9 cellular contexts compared by ENCODE assay signal in the genomic region with DNA sequence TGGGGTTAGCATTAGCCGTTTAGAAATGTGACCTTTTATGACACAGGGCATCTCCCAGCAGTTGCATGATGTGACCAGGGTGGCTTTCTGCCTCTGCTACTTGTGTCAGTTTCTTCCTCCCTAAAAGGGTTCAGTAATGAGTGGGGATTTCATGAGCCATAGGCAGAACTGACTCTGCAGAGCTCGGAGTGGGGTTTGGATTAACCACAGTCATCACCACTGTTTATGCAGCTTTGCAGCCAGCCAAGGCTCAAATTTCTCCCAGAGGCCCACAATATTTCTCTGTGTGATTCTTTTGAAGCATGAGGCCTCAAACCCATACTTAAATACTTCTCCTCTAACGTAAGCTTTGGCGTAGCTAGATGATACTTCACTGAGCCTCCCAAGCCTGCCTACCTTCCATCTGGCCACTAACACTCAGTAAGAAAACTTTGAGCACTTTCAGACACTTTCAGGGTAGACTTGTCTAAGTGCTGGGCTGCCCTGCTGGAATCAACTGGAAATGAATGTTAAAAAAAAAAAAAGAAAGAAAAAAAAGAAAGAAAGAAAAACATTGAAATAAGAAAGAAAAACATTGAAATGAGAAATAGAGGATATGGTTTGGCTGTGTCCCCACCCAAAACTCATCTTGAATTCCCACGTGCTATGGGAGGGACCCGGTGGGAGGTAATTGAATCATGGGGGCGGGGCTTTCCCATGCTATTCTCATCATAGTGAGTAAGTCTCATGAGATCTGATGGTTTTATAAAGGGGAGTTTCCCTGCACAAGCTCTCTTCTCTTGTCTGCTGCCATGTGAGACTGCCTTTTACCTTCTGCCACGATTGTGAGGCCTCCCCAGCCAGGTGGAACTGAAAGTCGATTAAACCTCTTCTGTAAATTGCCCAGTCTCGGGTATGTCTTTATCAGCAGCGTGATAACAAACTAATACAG. TPM values are rescaled to one million over a fixed set of nuclear protein-coding genes. Genes with fewer than 3 reads are reported as not detected.
DNase-seq lines count a peak whose midpoint lies in the region; ATAC-seq lines count a peak whose summit lies in the region.
"Had no signal": no experiment of that assay in that cellular context is flagged by ENCODE, and none has a peak within 500 bp of the region (broad histone marks: within the 10 kb centered on the region; RNA-seq: fewer than 3 reads in every experiment).

No MANE protein-coding gene starts in this region.

- no peaks in the 10 kb centered on the region for H3K4me1 Mint-ChIP-seq in activated T-helper 17 cell treated with anti-CD3 and anti-CD28 coated beads, Interleukin-2, amount 50 U/mL, for 72 hours

- H3K36me3 Mint-ChIP-seq in activated T-helper 17 cell treated with anti-CD3 and anti-CD28 coated beads, Interleukin-2, amount 50 U/mL, for 72 hours (ENCODE audit: low read depth) = no peaks in the 10 kb centered on the region

- DNase-seq in H4 (ENCODE audit: low spot score) (peak; percentile 86), left cardiac atrium (peak; percentile 54), 8988T (no peak), SKM-1 (lab: John Stamatoyannopoulos, UW; ENCODE audit: unreplicated experiment) (no peak)
- DNase-seq in stimulated activated CD8-positive, alpha-beta memory T cell treated with anti-CD3 and anti-CD28 coated beads, Interleukin-4, amount 100 ng/mL, for 48 hours = peak; percentile 37
- DNase-seq: adrenal gland, MM.1S had no signal

- ATAC-seq in activated T-helper 17 cell treated with anti-CD3 and anti-CD28 coated beads, Interleukin-2, amount 50 U/mL, for 72 hours (replicated peaks) = peak; percentile 56
- peak; percentile 33 to 66 for ATAC-seq in left cardiac atrium
- no peak for ATAC-seq in GM19035 (IDR thresholded peaks at IDR 0.05; ENCODE audit: unreplicated experiment)

- intact Hi-C loops in left cardiac atrium (cut with DNase I) = no loop called here

- peaks cover 6% of the 10 kb centered on the region for H3K27me3 Mint-ChIP-seq in activated T-helper 17 cell treated with anti-CD3 and anti-CD28 coated beads, Interleukin-2, amount 50 U/mL, for 72 hours

- peaks cover 4% of the 10 kb centered on the region for H3K9me3 Mint-ChIP-seq in activated T-helper 17 cell treated with anti-CD3 and anti-CD28 coated beads, Interleukin-2, amount 50 U/mL, for 72 hours

- H3K4me3 Mint-ChIP-seq in activated T-helper 17 cell treated with anti-CD3 and anti-CD28 coated beads, Interleukin-2, amount 50 U/mL, for 72 hours = no peak overlapping the region

- H3K27ac Mint-ChIP-seq in activated T-helper 17 cell treated with anti-CD3 and anti-CD28 coated beads, Interleukin-2, amount 50 U/mL, for 72 hours = peak overlapping the region; percentile 46

RNA-seq across cellular contexts. Expression of gene LAPTM4A, which starts 11.5 kb away (rescaled TPM):
- 104 and 119 TPM in 2 replicates for total RNA-seq in H4 (2014; rRNA removed; shearing (Covaris generic))
- total RNA-seq in activated T-helper 17 cell treated with anti-CD3 and anti-CD28 coated beads, Interleukin-2, amount 50 U/mL, for 72 hours = 10 to 100 TPM; 27.3 to 29.6 TPM
- total RNA-seq in left cardiac atrium = 100 to 1,000 TPM; 185 to 202 TPM

RNA-seq across cellular contexts. Expression of gene MATN3, which starts 50.4 kb away (rescaled TPM):
- total RNA-seq in H4 (2014; rRNA removed; shearing (Covaris generic)) = 0.14 and 0.46 TPM in 2 replicates
- not detected for total RNA-seq in activated T-helper 17 cell treated with anti-CD3 and anti-CD28 coated beads, Interleukin-2, amount 50 U/mL, for 72 hours
- under 1 TPM; 0.29 to 0.52 TPM for total RNA-seq in left cardiac atrium

Comparison
In these comparisons a context has a peak if more than half of its experiments do, and no peak if none do; other contexts are left out.
1. DNase-seq: peak in H4 (single experiment), left cardiac atrium (single experiment) and stimulated activated CD8-positive, alpha-beta memory T cell treated with anti-CD3 and anti-CD28 coated beads, Interleukin-4, amount 100 ng/mL, for 48 hours (single experiment); none in 8988T (single experiment) and SKM-1 (single experiment).